18 cellular contexts compared by ENCODE assay signal in genomic region chr7:155948845-155949244, GRCh38.
DNase-seq lines count a peak whose midpoint lies in the region; ATAC-seq and TF ChIP-seq lines count a peak whose summit lies in the region.
"Had no signal": no experiment of that assay in that cellular context is flagged by ENCODE, and none has a peak within 500 bp of the region (broad histone marks: within the 10 kb centered on the region; RNA-seq: fewer than 3 reads in every experiment).

No MANE protein-coding gene starts in this region.

- H3K4me3 ChIP-seq in right atrium auricular region, result no peak overlapping the region
- H3K4me3 ChIP-seq in sigmoid colon, result no peak overlapping the region
- H3K4me3 ChIP-seq: BLaER1, HAP-1 had no signal

- WGBS in sigmoid colon, 2 donors, result 90 to 93% methylated on average over 10 of the region's 10 CpGs

- no peak for TF ChIP-seq EP300 in sigmoid colon (IDR thresholded peaks at IDR 0.05)

- TF ChIP-seq POLR2A in sigmoid colon (IDR thresholded peaks at IDR 0.05), result no peak

- no peaks in the 10 kb centered on the region for H3K9me3 ChIP-seq in right atrium auricular region
- no peaks in the 10 kb centered on the region for H3K9me3 ChIP-seq in sigmoid colon
- H3K9me3 ChIP-seq: Caco-2, HAP-1 had no signal

- ATAC-seq in Right ventricle myocardium inferior (no peak), HG02852 (IDR thresholded peaks at IDR 0.05; ENCODE audit: unreplicated experiment) (no peak)
- ATAC-seq: CD8-positive, alpha-beta T cell had no signal

- H3K27ac ChIP-seq in right atrium auricular region (no peak overlapping the region), sigmoid colon (no peak overlapping the region)
- H3K27ac ChIP-seq: BLaER1, C4-2B had no signal

- H3K36me3 ChIP-seq in right atrium auricular region (no peaks in the 10 kb centered on the region), sigmoid colon (no peaks in the 10 kb centered on the region)
- H3K36me3 ChIP-seq: BLaER1, HAP-1 had no signal

- TF ChIP-seq CTCF in right atrium auricular region (IDR thresholded peaks at IDR 0.05) (no peak), sigmoid colon (IDR thresholded peaks at IDR 0.05) (no peak)

- DNase-seq in right atrium auricular region (ENCODE audit: low spot score) (peak; percentile 42), Right ventricle myocardium inferior (ENCODE audit: missing footprints) (no peak), ecto neural progenitor cell (ENCODE audit: low spot score) (peak; percentile 18), sigmoid colon (peak; percentile 35), SKM-1 (lab: John Stamatoyannopoulos, UW; ENCODE audit: unreplicated experiment) (no peak)
- no peak for DNase-seq in stimulated activated naive CD4-positive, alpha-beta T cell treated with Interleukin-2 at 50 U/mL for 16 hours (lab: John Stamatoyannopoulos, UW)
- DNase-seq: 8988T; CD4-positive, CD25-positive, alpha-beta regulatory T cell; CD8-positive, alpha-beta T cell; DMS153; DND-41; GOT3; HFFc6 had no signal

- intact Hi-C loops in Right ventricle myocardium inferior (cut with DNase I) (no loop called here), sigmoid colon (cut with DNase I) (no loop called here)

- H3K4me1 ChIP-seq in right atrium auricular region (no peaks in the 10 kb centered on the region), sigmoid colon (no peaks in the 10 kb centered on the region)
- H3K4me1 ChIP-seq: HAP-1 had no signal

- no peaks in the 10 kb centered on the region for H3K27me3 ChIP-seq in right atrium auricular region
- peaks cover 0 to 6% (median 0%) of the 10 kb centered on the region in 3 donors for H3K27me3 ChIP-seq in sigmoid colon
- H3K27me3 ChIP-seq: BLaER1 had no signal

Comparison
In these comparisons a context has a peak if more than half of its experiments do, and no peak if none do; other contexts are left out.
1. DNase-seq: peak in right atrium auricular region (single experiment), ecto neural progenitor cell (single experiment) and sigmoid colon (single experiment); none in Right ventricle myocardium inferior (single experiment), stimulated activated naive CD4-positive, alpha-beta T cell treated with Interleukin-2 at 50 U/mL for 16 hours (single experiment) and SKM-1 (single experiment).